ENCODE assay signal across 9 cellular contexts in the genomic region with DNA sequence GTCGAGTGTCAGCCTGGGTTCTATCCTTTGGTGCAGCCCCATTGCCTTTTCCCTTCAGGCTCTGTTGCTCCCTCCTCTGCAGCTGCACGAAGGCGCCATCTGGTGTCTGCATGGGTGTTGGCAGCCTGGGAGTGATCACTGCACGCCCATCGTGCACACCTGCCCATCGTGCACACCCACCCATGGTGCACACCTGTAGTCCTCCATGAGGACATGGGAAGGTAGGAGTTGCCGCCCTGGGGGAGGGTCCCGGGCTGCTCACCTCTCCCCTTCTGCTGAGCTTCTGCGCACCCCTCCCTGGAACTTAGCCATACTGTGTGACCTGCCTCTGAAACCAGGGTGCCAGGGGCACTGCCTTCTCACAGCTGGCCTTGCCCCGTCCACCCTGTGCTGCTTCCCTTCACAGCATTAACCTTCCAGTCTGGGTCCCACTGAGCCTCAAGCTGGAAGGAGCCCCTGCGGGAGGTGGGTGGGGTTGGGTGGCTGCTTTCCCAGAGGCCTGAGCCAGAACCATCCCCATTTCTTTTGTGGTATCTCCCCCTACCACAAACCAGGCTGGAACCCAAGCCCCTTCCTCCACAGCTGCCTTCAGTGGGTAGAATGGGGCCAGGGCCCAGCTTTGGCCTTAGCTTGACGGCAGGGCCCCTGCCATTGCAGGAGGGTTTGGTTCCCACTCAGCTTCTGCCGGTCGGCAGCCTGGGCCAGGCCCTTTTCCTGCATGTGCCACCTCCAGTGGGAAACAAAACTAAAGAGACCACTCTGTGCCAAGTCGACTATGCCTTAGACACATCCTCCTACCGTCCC. TPM values are rescaled to one million over a fixed set of nuclear protein-coding genes. Genes with fewer than 3 reads are reported as not detected.
DNase-seq lines count a peak whose midpoint lies in the region; ATAC-seq and TF ChIP-seq lines count a peak whose summit lies in the region.
"Had no signal": no experiment of that assay in that cellular context is flagged by ENCODE, and none has a peak within 500 bp of the region (broad histone marks: within the 10 kb centered on the region; RNA-seq: fewer than 3 reads in every experiment).

No MANE protein-coding gene starts in this region.

- no peaks in the 10 kb centered on the region for H3K79me2 ChIP-seq in OCI-LY7 (ENCODE audit: insufficient read depth, low read depth, low read length)

- no peak overlapping the region for H2AFZ ChIP-seq in OCI-LY7 (ENCODE audit: low read length)

- H3K4me3 Mint-ChIP-seq in nephron progenitor cell, result no peak overlapping the region
- no peak overlapping the region for H3K4me3 Mint-ChIP-seq in stimulated activated naive CD8-positive, alpha-beta T cell treated with anti-CD3 and anti-CD28 coated beads, Interleukin-15, Interleukin-2, amounts not matched to agents 100 ng/mL and 50 ng/mL, for 24 hours
- H3K4me3 Mint-ChIP-seq: dendritic cell treated with granulocyte-macrophage colony-stimulating factor and Interleukin-4, amounts not matched to agents 40 ng/mL and 50 ng/mL, for 4 days had no signal

- POLR2A ChIA-PET in OCI-LY7 (lab: Charles Lee), result no interaction called here

- TSS peak; percentile 26 for BruUV-seq in OCI-LY7 (replicated peaks; lab: Mats Ljungman, UMichigan)

- intact Hi-C loops in OCI-LY7 (cut with micrococcal nuclease; ENCODE audit: unreplicated experiment), result loop anchor here (1.0 to 2.0 kb wide), 5 partner anchors 45 to 407 kb away; a partner anchor contains a TSS

- CTCF ChIA-PET in OCI-LY7 (lab: Charles Lee; ENCODE audit: unreplicated experiment), result interaction anchor here (0.5 to 0.9 kb wide), 2 partner anchors 45 to 209 kb away, joined by 3 read pairs; a partner anchor contains a TSS

- TF ChIP-seq POLR2A in GM18505 (IDR thresholded peaks at IDR 0.05; ENCODE audit: borderline replicate concordance, extremely low read depth, insufficient read depth, insufficient read length), result no peak

- H3K27me3 Mint-ChIP-seq in nephron progenitor cell (ENCODE audit: low read depth, poor library complexity), result peaks cover 6% of the 10 kb centered on the region
- no peaks in the 10 kb centered on the region for H3K27me3 Mint-ChIP-seq in stimulated activated naive CD8-positive, alpha-beta T cell treated with anti-CD3 and anti-CD28 coated beads, Interleukin-15, Interleukin-2, amounts not matched to agents 100 ng/mL and 50 ng/mL, for 24 hours
- H3K27me3 Mint-ChIP-seq: dendritic cell treated with granulocyte-macrophage colony-stimulating factor and Interleukin-4, amounts not matched to agents 40 ng/mL and 50 ng/mL, for 4 days had no signal

- no peaks in the 10 kb centered on the region for H3K9me2 ChIP-seq in OCI-LY7 (ENCODE audit: insufficient read depth, low read length)

- DNase-seq in DMS53 treated with DMSO at 0.1 percent for 48 hours (lab: John Stamatoyannopoulos, UW; ENCODE audit: unreplicated experiment) (peak; percentile 36), OCI-LY7 (ENCODE audit: low spot score) (peak; percentile 80), epithelial cell of proximal tubule (ENCODE audit: low read depth) (no peak), nephron progenitor cell (peak; percentile 78)
- peak; percentile 88 for DNase-seq in activated CD8-positive, alpha-beta memory T cell treated with anti-CD3 and anti-CD28 coated beads, Interleukin-2, amount 50 U/mL, for 48 hours

- no peak overlapping the region for H3K4me2 ChIP-seq in OCI-LY7 (ENCODE audit: low read length)

- H3K4me1 ChIP-seq in OCI-LY7 (ENCODE audit: insufficient read depth, low read length, poor library complexity, severe bottlenecking), result peaks cover 10% of the 10 kb centered on the region

- H3K4me1 Mint-ChIP-seq in nephron progenitor cell, result peaks cover 17% of the 10 kb centered on the region
- H3K4me1 Mint-ChIP-seq in stimulated activated naive CD8-positive, alpha-beta T cell treated with anti-CD3 and anti-CD28 coated beads, Interleukin-15, Interleukin-2, amounts not matched to agents 100 ng/mL and 50 ng/mL, for 24 hours (ENCODE audit: low read depth), result peaks cover 3% of the 10 kb centered on the region

- TF ChIP-seq CTCF in OCI-LY7 (conservative IDR thresholded peaks at IDR 0.05; ENCODE audit: low read length) (peak; percentile 90), epithelial cell of proximal tubule (conservative IDR thresholded peaks at IDR 0.05; ENCODE audit: low read depth, low read length) (peak; percentile 94), nephron progenitor cell (IDR thresholded peaks at IDR 0.05) (peak; percentile 71)

- H3K4me3 ChIP-seq in OCI-LY7 (ENCODE audit: low read depth, low read length, poor library complexity, severe bottlenecking) (no peak overlapping the region), epithelial cell of proximal tubule (ENCODE audit: low read depth, low read length) (no peak overlapping the region)

- peaks cover 11% of the 10 kb centered on the region for H3K36me3 Mint-ChIP-seq in nephron progenitor cell (ENCODE audit: low read depth)
- H3K36me3 Mint-ChIP-seq in stimulated activated naive CD8-positive, alpha-beta T cell treated with anti-CD3 and anti-CD28 coated beads, Interleukin-15, Interleukin-2, amounts not matched to agents 100 ng/mL and 50 ng/mL, for 24 hours (ENCODE audit: low read depth), result peaks cover 17% of the 10 kb centered on the region

- no peaks in the 10 kb centered on the region for H3K9me3 ChIP-seq in OCI-LY7 (ENCODE audit: low read length)

- ATAC-seq in HG03175 (IDR thresholded peaks at IDR 0.05; ENCODE audit: unreplicated experiment) (peak; percentile 44), GM18505 (IDR thresholded peaks at IDR 0.05; ENCODE audit: unreplicated experiment) (no peak)

- no peaks in the 10 kb centered on the region for H3K9me3 Mint-ChIP-seq in nephron progenitor cell
- H3K9me3 Mint-ChIP-seq in stimulated activated naive CD8-positive, alpha-beta T cell treated with anti-CD3 and anti-CD28 coated beads, Interleukin-15, Interleukin-2, amounts not matched to agents 100 ng/mL and 50 ng/mL, for 24 hours, result no peaks in the 10 kb centered on the region
- H3K9me3 Mint-ChIP-seq: dendritic cell treated with granulocyte-macrophage colony-stimulating factor and Interleukin-4, amounts not matched to agents 40 ng/mL and 50 ng/mL, for 4 days had no signal

- no peak overlapping the region for H3K27ac Mint-ChIP-seq in nephron progenitor cell
- H3K27ac Mint-ChIP-seq in stimulated activated naive CD8-positive, alpha-beta T cell treated with anti-CD3 and anti-CD28 coated beads, Interleukin-15, Interleukin-2, amounts not matched to agents 100 ng/mL and 50 ng/mL, for 24 hours, result peak overlapping the region; percentile 40
- H3K27ac Mint-ChIP-seq: dendritic cell treated with granulocyte-macrophage colony-stimulating factor and Interleukin-4, amounts not matched to agents 40 ng/mL and 50 ng/mL, for 4 days had no signal

- no peak overlapping the region for H3K27ac ChIP-seq in OCI-LY7 (ENCODE audit: low read depth, low read length, poor library complexity, severe bottlenecking)

- peaks cover 42% of the 10 kb centered on the region for H3K36me3 ChIP-seq in OCI-LY7 (ENCODE audit: insufficient read depth, low read length)

- peaks cover 4% of the 10 kb centered on the region; the same call in 1 of the 2 replicates for H4K20me1 ChIP-seq in OCI-LY7 (ENCODE audit: insufficient read depth, low read length)

RNA-seq across cellular contexts. Expression of a gene that starts 2.9 kb away (rescaled TPM):
- total RNA-seq in OCI-LY7 (2014; rRNA removed; shearing (Covaris generic)), result 5.9 and 9.6 TPM in 2 replicates
- total RNA-seq in OCI-LY7 (2022), result 4.0 and 5.1 TPM in 2 replicates
- 1.6 and 2.1 TPM in 2 replicates for total RNA-seq in epithelial cell of proximal tubule

RNA-seq across cellular contexts. Expression of a gene that starts 7.9 kb away (rescaled TPM):
- total RNA-seq in OCI-LY7 (2014; rRNA removed; shearing (Covaris generic)), result 179 and 227 TPM in 2 replicates
- total RNA-seq in OCI-LY7 (2022) (89.9 and 98.2 TPM in 2 replicates), epithelial cell of proximal tubule (54.1 and 58.1 TPM in 2 replicates)

RNA-seq across cellular contexts. Expression of a gene that starts 15.2 kb away (rescaled TPM):
- total RNA-seq in OCI-LY7 (2014; rRNA removed; shearing (Covaris generic)), result 4.1 and 4.4 TPM in 2 replicates
- total RNA-seq in OCI-LY7 (2022) (9.8 and 10.8 TPM in 2 replicates), epithelial cell of proximal tubule (7.5 TPM in 2 replicates)

RNA-seq across cellular contexts. Expression of a gene that starts 35.7 kb away (rescaled TPM):
- 9.7 and 10.4 TPM in 2 replicates for total RNA-seq in OCI-LY7 (2014; rRNA removed; shearing (Covaris generic))
- total RNA-seq in OCI-LY7 (2022) (23.8 and 27.1 TPM in 2 replicates), epithelial cell of proximal tubule (6.7 and 8.1 TPM in 2 replicates)

RNA-seq across cellular contexts. Expression of a gene that starts 39.7 kb away (rescaled TPM):
- total RNA-seq in OCI-LY7 (2014; rRNA removed; shearing (Covaris generic)), result 8.3 and 10.0 TPM in 2 replicates
- total RNA-seq in OCI-LY7 (2022), result 16.7 and 22.5 TPM in 2 replicates
- 46.8 and 50.7 TPM in 2 replicates for total RNA-seq in epithelial cell of proximal tubule
